9 cellular contexts compared by ENCODE assay signal in genomic region chr14:90624732-90625444, GRCh38.
DNase-seq lines count a peak whose midpoint lies in the region; ATAC-seq and TF ChIP-seq lines count a peak whose summit lies in the region.
"Had no signal": no experiment of that assay in that cellular context is flagged by ENCODE, and none has a peak within 500 bp of the region (broad histone marks: within the 10 kb centered on the region; RNA-seq: fewer than 3 reads in every experiment).

No MANE protein-coding gene starts in this region.

- H3K4me1 Mint-ChIP-seq in brain = peaks cover 78% of the 10 kb centered on the region
- H3K4me1 Mint-ChIP-seq in T-helper 2 cell treated with Interferon-gamma antibody and Interleukin-4, amounts not matched to agents 5 μg/mL and 100 μg/mL, for 36 hours (ENCODE audit: low read depth) = no peaks in the 10 kb centered on the region

- H3K79me1 ChIP-seq in mesendoderm (ENCODE audit: low read length) = no peaks in the 10 kb centered on the region

- peak overlapping the region; percentile 69 to 91 (median 83) for H3K27ac Mint-ChIP-seq in brain
- H3K27ac Mint-ChIP-seq in T-helper 2 cell treated with Interferon-gamma antibody and Interleukin-4, amounts not matched to agents 5 μg/mL and 100 μg/mL, for 36 hours = no peak overlapping the region

- no peak overlapping the region for H3K4ac ChIP-seq in mesendoderm (ENCODE audit: low read depth, low read length)

- H3K4me2 ChIP-seq in mesendoderm (ENCODE audit: low read length) = no peak overlapping the region

- H3K9ac ChIP-seq in mesendoderm (ENCODE audit: low read length) = no peak overlapping the region

- no peak overlapping the region for H2AK5ac ChIP-seq in mesendoderm (ENCODE audit: low read length)

- DNase-seq in NCI-H1105 (lab: John Stamatoyannopoulos, UW) (peak; percentile 26), mesendoderm (peak; percentile 67)
- DNase-seq in T-helper 2 cell treated with Interferon-gamma antibody and Interleukin-4, amounts not matched to agents 5 μg/mL and 100 μg/mL, for 36 hours (ENCODE audit: low spot score) = no peak
- DNase-seq: AML-193 had no signal

- H2BK15ac ChIP-seq in mesendoderm (replicated peaks; ENCODE audit: low read depth) = no peak overlapping the region

- no peak overlapping the region for H4K5ac ChIP-seq in mesendoderm (ENCODE audit: low read length)

- H3K9me3 Mint-ChIP-seq in brain = no peaks in the 10 kb centered on the region
- no peaks in the 10 kb centered on the region for H3K9me3 Mint-ChIP-seq in T-helper 2 cell treated with Interferon-gamma antibody and Interleukin-4, amounts not matched to agents 5 μg/mL and 100 μg/mL, for 36 hours

- WGBS in mesendoderm (ENCODE audit: extremely low coverage, insufficient coverage, low lambda C conversion rate) = no CpG with 5 or more reads among the region's 16 CpGs

- H3K23ac ChIP-seq in mesendoderm (ENCODE audit: low read length) = no peak overlapping the region

- H3K4me3 Mint-ChIP-seq in brain = no peak overlapping the region
- H3K4me3 Mint-ChIP-seq in T-helper 2 cell treated with Interferon-gamma antibody and Interleukin-4, amounts not matched to agents 5 μg/mL and 100 μg/mL, for 36 hours = no peak overlapping the region

- H2AFZ ChIP-seq in ACC112 (ENCODE audit: low read length, unreplicated experiment) = no peak overlapping the region

- H3K4me3 ChIP-seq in ACC112 (ENCODE audit: low read depth, low read length) (peak overlapping the region; percentile 3; the same call in 1 of the 2 replicates), mesendoderm (ENCODE audit: low read length) (no peak overlapping the region)

- TF ChIP-seq CTCF in brain (conservative IDR thresholded peaks at IDR 0.05) = no peak

- H4K8ac ChIP-seq in mesendoderm (ENCODE audit: low read depth, low read length) = no peak overlapping the region

- ATAC-seq in GM19452 (IDR thresholded peaks at IDR 0.05; ENCODE audit: unreplicated experiment) = no peak
- no peak for ATAC-seq in GM21447 (IDR thresholded peaks at IDR 0.05; ENCODE audit: unreplicated experiment)
- ATAC-seq in GM18511 (IDR thresholded peaks at IDR 0.05; ENCODE audit: unreplicated experiment) = no peak

- H3K4me1 ChIP-seq in ACC112 (ENCODE audit: control insufficient read depth, insufficient read depth, low read length, unreplicated experiment) = peaks cover 24% of the 10 kb centered on the region
- no peaks in the 10 kb centered on the region for H3K4me1 ChIP-seq in mesendoderm (ENCODE audit: control insufficient read depth, low read depth, low read length)

- H3K27me3 ChIP-seq in ACC112 (ENCODE audit: insufficient read depth, low read length) (no peaks in the 10 kb centered on the region), mesendoderm (ENCODE audit: insufficient read depth, low read length, poor library complexity) (no peaks in the 10 kb centered on the region)

- H3K27me3 Mint-ChIP-seq in brain = no peaks in the 10 kb centered on the region
- no peaks in the 10 kb centered on the region for H3K27me3 Mint-ChIP-seq in T-helper 2 cell treated with Interferon-gamma antibody and Interleukin-4, amounts not matched to agents 5 μg/mL and 100 μg/mL, for 36 hours (ENCODE audit: low read depth)

- H3K56ac ChIP-seq in mesendoderm (ENCODE audit: low read length) = no peak overlapping the region

- no peaks in the 10 kb centered on the region for H3K79me2 ChIP-seq in ACC112 (ENCODE audit: control insufficient read depth, insufficient read depth, low read length, unreplicated experiment)
- H3K79me2 ChIP-seq in mesendoderm (ENCODE audit: control insufficient read depth, insufficient read depth, low read length) = no peaks in the 10 kb centered on the region

- H2BK120ac ChIP-seq in mesendoderm (ENCODE audit: low read depth, low read length) = no peak overlapping the region

- peaks cover 23% of the 10 kb centered on the region for H3K36me3 Mint-ChIP-seq in brain
- no peaks in the 10 kb centered on the region for H3K36me3 Mint-ChIP-seq in T-helper 2 cell treated with Interferon-gamma antibody and Interleukin-4, amounts not matched to agents 5 μg/mL and 100 μg/mL, for 36 hours (ENCODE audit: low read depth)

- H3K36me3 ChIP-seq in ACC112 (ENCODE audit: insufficient read depth, low read length) = no peaks in the 10 kb centered on the region
- H3K36me3 ChIP-seq in mesendoderm (ENCODE audit: control insufficient read depth, insufficient read depth, low read length) = no peaks in the 10 kb centered on the region

- H3K27ac ChIP-seq in ACC112 (ENCODE audit: low read depth, low read length) = no peak overlapping the region
- no peak overlapping the region for H3K27ac ChIP-seq in mesendoderm (ENCODE audit: low read depth, low read length)

- H3K18ac ChIP-seq in mesendoderm (ENCODE audit: low read length) = no peak overlapping the region

- H2BK5ac ChIP-seq in mesendoderm (ENCODE audit: low read length) = no peak overlapping the region
